14 cellular contexts compared by ENCODE assay signal in genomic region chr14:99612065-99612736, GRCh38. TPM values are rescaled to one million over a fixed set of nuclear protein-coding genes. Genes with fewer than 3 reads are reported as not detected.
DNase-seq lines count a peak whose midpoint lies in the region; ATAC-seq, FAIRE-seq and TF ChIP-seq lines count a peak whose summit lies in the region.
"Had no signal": no experiment of that assay in that cellular context is flagged by ENCODE, and none has a peak within 500 bp of the region (broad histone marks: within the 10 kb centered on the region; RNA-seq: fewer than 3 reads in every experiment).

No MANE protein-coding gene starts in this region.

- H3K36me3 ChIP-seq in HepG2 (replicated peaks in 1 of 2; ENCODE audit: control insufficient read depth in 1 of 2, insufficient read depth in 2 of 2, low read length in 2 of 2) (no peaks in the 10 kb centered on the region), right lobe of liver (no peaks in the 10 kb centered on the region), hepatocyte (replicated peaks; ENCODE audit: insufficient read depth, low read depth) (no peaks in the 10 kb centered on the region), ascending aorta (no peaks in the 10 kb centered on the region), uterus (no peaks in the 10 kb centered on the region)
- H3K36me3 ChIP-seq: thoracic aorta had no signal

- TF ChIP-seq POLR2A in HepG2 (IDR thresholded peaks at IDR 0.05; ENCODE audit: insufficient read depth in 1 of 2, low read depth in 2 of 2, low read length in 2 of 2) (no peak), right lobe of liver (IDR thresholded peaks at IDR 0.05) (no peak), uterus (IDR thresholded peaks at IDR 0.05) (no peak)

- H3K27me3 ChIP-seq in HepG2 (ENCODE audit: control insufficient read depth in 1 of 2, insufficient read depth in 2 of 2, low read length in 2 of 2): peaks cover 2 to 27% of the 10 kb centered on the region in 2 experiments; a peak in 2 of 5 replicates
- no peaks in the 10 kb centered on the region for H3K27me3 ChIP-seq in right lobe of liver
- H3K27me3 ChIP-seq in hepatocyte: no peaks in the 10 kb centered on the region
- H3K27me3 ChIP-seq in ascending aorta: no peaks in the 10 kb centered on the region
- H3K27me3 ChIP-seq in uterus: no peaks in the 10 kb centered on the region

- H2AFZ ChIP-seq in HepG2 (ENCODE audit: low read length): no peak overlapping the region
- no peak overlapping the region for H2AFZ ChIP-seq in hepatocyte

- no peak for TF ChIP-seq CTCF in HepG2 (CRISPR knock-in tag; IDR thresholded peaks at IDR 0.05)
- no peak for TF ChIP-seq CTCF in right lobe of liver (IDR thresholded peaks at IDR 0.05)
- no peak for TF ChIP-seq CTCF in RWPE1 (conservative IDR thresholded peaks at IDR 0.05; ENCODE audit: low read depth)
- TF ChIP-seq CTCF in hepatocyte (IDR thresholded peaks at IDR 0.05; ENCODE audit: poor library complexity): no peak
- TF ChIP-seq CTCF in ascending aorta (IDR thresholded peaks at IDR 0.05): no peak
- no peak for TF ChIP-seq CTCF in uterus (IDR thresholded peaks at IDR 0.05)

- TF ChIP-seq RAD21 in HepG2 (CRISPR knock-in tag; IDR thresholded peaks at IDR 0.05): no peak

- in situ Hi-C loops in HepG2 (cut with HindIII; ENCODE audit: extremely low pct_ligation_motif_present, low pct_unique_long_range_greater_than_20kb): no loop called here

- no peaks in the 10 kb centered on the region for H3K9me2 ChIP-seq in hepatocyte (replicated peaks; ENCODE audit: insufficient read depth)

- H3K9me3 ChIP-seq in HepG2 (ENCODE audit: low read length): no peaks in the 10 kb centered on the region
- no peaks in the 10 kb centered on the region for H3K9me3 ChIP-seq in right lobe of liver
- no peaks in the 10 kb centered on the region for H3K9me3 ChIP-seq in hepatocyte (ENCODE audit: low read depth)
- H3K9me3 ChIP-seq in ascending aorta: no peaks in the 10 kb centered on the region
- no peaks in the 10 kb centered on the region for H3K9me3 ChIP-seq in uterus
- H3K9me3 ChIP-seq: thoracic aorta had no signal

- CTCF ChIA-PET in HepG2 (lab: Yijun Ruan, JAX; ENCODE audit: low intra/inter-chr PET ratio, low total read pairs): no interaction called here
- CTCF ChIA-PET in RWPE1 (lab: Yijun Ruan, JAX): no interaction called here

- intact Hi-C loops in HepG2 (cut with micrococcal nuclease; ENCODE audit: unreplicated experiment) (no loop called here), right lobe of liver (cut with DNase I) (no loop called here), ascending aorta (cut with DNase I) (no loop called here), uterus (cut with DNase I; ENCODE audit: low total_unique reads) (no loop called here), left ventricle myocardium superior (cut with micrococcal nuclease) (loop anchor here (5.0 kb wide), 1 partner anchor 85 kb away; no protein-coding TSS in a partner anchor)

- BruUV-seq in HepG2 (replicated peaks; lab: Mats Ljungman, UMichigan): no TSS peak

- no peak overlapping the region for H3K9ac ChIP-seq in HepG2 (ENCODE audit: insufficient read depth, low read depth, low read length)

- WGBS in HepG2 (ENCODE audit: low lambda C conversion rate): 25% methylated on average over 11 of the region's 11 CpGs
- 72% methylated on average over 7 of the region's 11 CpGs for WGBS in right lobe of liver (ENCODE audit: insufficient coverage, low coverage, low lambda C conversion rate, missing lambda C conversion rate)
- 57% methylated on average over 11 of the region's 11 CpGs for WGBS in hepatocyte (ENCODE audit: low lambda C conversion rate, missing lambda C conversion rate)

- H3K79me2 ChIP-seq in HepG2 (ENCODE audit: insufficient read depth, low read length): no peaks in the 10 kb centered on the region
- H3K79me2 ChIP-seq in hepatocyte: no peaks in the 10 kb centered on the region

- H3K4me2 ChIP-seq in HepG2 (ENCODE audit: low read depth, low read length): peak overlapping the region; percentile 5; the same call in 1 of the 2 replicates
- H3K4me2 ChIP-seq in hepatocyte: peak overlapping the region; percentile 39

- DNase-seq in HepG2 (ENCODE audit: low spot score) (no peak), right lobe of liver (no peak), RWPE1 (ENCODE audit: low spot score) (no peak), hepatocyte (ENCODE audit: low spot score) (peak; percentile 40), ascending aorta (ENCODE audit: low spot score in 2 of 2) (no peak), amniotic stem cell (lab: John Stamatoyannopoulos, UW) (no peak), uterus (no peak), left ventricle myocardium superior (no peak)
- DNase-seq: activated naive CD4-positive, alpha-beta T cell treated with Interleukin-2 at 50 U/mL for 16 hours; Kasumi-1; naive thymus-derived CD8-positive, alpha-beta T cell; NCI-H2029 had no signal

- TF ChIP-seq EP300 in HepG2 (IDR thresholded peaks at IDR 0.05; ENCODE audit: low read depth in 2 of 2, low read length in 2 of 2) (no peak), HepG2 (CRISPR knock-in tag; IDR thresholded peaks at IDR 0.05; ENCODE audit: borderline replicate concordance) (no peak)

- no peak; the same call in 2 of the 3 replicates for ATAC-seq in HepG2
- ATAC-seq in right lobe of liver: no peak
- no peak for ATAC-seq in left ventricle myocardium superior
- ATAC-seq: naive thymus-derived CD8-positive, alpha-beta T cell had no signal

- POLR2A ChIA-PET in HepG2 (lab: Yijun Ruan, JAX) (no interaction called here), RWPE1 (lab: Yijun Ruan, JAX; ENCODE audit: low non-redundant PET) (no interaction called here)

- no peak overlapping the region for H3K4me3 ChIP-seq in HepG2 (replicated peaks in 1 of 3; ENCODE audit: insufficient read depth in 1 of 3, low read depth in 2 of 3, low read length in 3 of 3)
- H3K4me3 ChIP-seq in right lobe of liver: no peak overlapping the region
- H3K4me3 ChIP-seq in hepatocyte: no peak overlapping the region
- H3K4me3 ChIP-seq in ascending aorta: no peak overlapping the region
- no peak overlapping the region for H3K4me3 ChIP-seq in uterus
- H3K4me3 ChIP-seq: thoracic aorta had no signal

- no peak overlapping the region for H3K27ac ChIP-seq in HepG2 (ENCODE audit: extremely low read length, insufficient read depth, low read length)
- H3K27ac ChIP-seq in right lobe of liver: no peak overlapping the region
- peak overlapping the region; percentile 93 for H3K27ac ChIP-seq in RWPE1
- peak overlapping the region; percentile 49 for H3K27ac ChIP-seq in hepatocyte
- H3K27ac ChIP-seq in ascending aorta: no peak overlapping the region
- no peak overlapping the region for H3K27ac ChIP-seq in uterus
- H3K27ac ChIP-seq: HL-60, thoracic aorta had no signal

- FAIRE-seq in HepG2 (lab: Jason Lieb, UNC): no peak

- H3K4me1 ChIP-seq in HepG2 (ENCODE audit: insufficient read depth, low read length): peaks cover 39% of the 10 kb centered on the region
- H3K4me1 ChIP-seq in right lobe of liver: no peaks in the 10 kb centered on the region
- peaks cover 19% of the 10 kb centered on the region for H3K4me1 ChIP-seq in hepatocyte (ENCODE audit: insufficient read depth)
- no peaks in the 10 kb centered on the region for H3K4me1 ChIP-seq in ascending aorta
- no peaks in the 10 kb centered on the region for H3K4me1 ChIP-seq in uterus

- H4K20me1 ChIP-seq in HepG2 (ENCODE audit: insufficient read depth, low read length) (no peaks in the 10 kb centered on the region), hepatocyte (ENCODE audit: insufficient read depth, poor library complexity, severe bottlenecking) (no peaks in the 10 kb centered on the region)

RNA-seq across cellular contexts. Expression of gene CCDC85C, which starts 8.2 kb away (rescaled TPM):
- total RNA-seq in HepG2 (2016; rRNA removed; fragmentation: Illumina TruSeq; extraction: Trizol): 43.8 and 47.6 TPM in 2 replicates
- 4.3 and 4.6 TPM in 2 replicates for total RNA-seq in HepG2 (2016; cell fraction: cytosol; rRNA removed; fragmentation: Illumina TruSeq; extraction: Trizol; ENCODE audit: low read depth)
- 33.8 and 47.0 TPM in 2 replicates for total RNA-seq in HepG2 (2016; cell fraction: insoluble cytoplasmic fraction; rRNA removed; fragmentation: Illumina TruSeq; extraction: Trizol)
- total RNA-seq in HepG2 (2016; cell fraction: membrane; rRNA removed; fragmentation: Illumina TruSeq; extraction: Trizol): 30.8 and 30.9 TPM in 2 replicates
- 23.1 and 29.3 TPM in 2 replicates for total RNA-seq in HepG2 (2016; cell fraction: nucleus; rRNA removed; fragmentation: Illumina TruSeq; extraction: Trizol)
- polyA plus RNA-seq in HepG2 (2011; rRNA removed): 18.8 and 30.3 TPM in 2 replicates
- polyA plus RNA-seq in HepG2 (2011; cell fraction: cytosol; rRNA removed): 21.2 and 24.0 TPM in 2 replicates
- 30.3 and 32.6 TPM in 2 replicates for polyA plus RNA-seq in HepG2 (2011; cell fraction: nucleus; rRNA removed)
- 41.6 and 57.3 TPM in 2 replicates for polyA plus RNA-seq in HepG2 (2012)
- polyA plus RNA-seq in HepG2 (2016; cell fraction: cytosol; fragmentation: Illumina TruSeq; extraction: Trizol; ENCODE audit: low read depth): 4.1 and 4.6 TPM in 2 replicates
- 36.1 and 43.0 TPM in 2 replicates for polyA plus RNA-seq in HepG2 (2016; cell fraction: insoluble cytoplasmic fraction; fragmentation: Illumina TruSeq; extraction: Trizol; ENCODE audit: low read depth)
- polyA plus RNA-seq in HepG2 (2016; cell fraction: membrane; fragmentation: Illumina TruSeq; extraction: Trizol; ENCODE audit: low read depth): 18.9 and 20.2 TPM in 2 replicates
- 40.1 and 40.7 TPM in 2 replicates for polyA plus RNA-seq in HepG2 (2016; cell fraction: nucleus; fragmentation: Illumina TruSeq; extraction: Trizol; ENCODE audit: insufficient read depth, low read depth)
- polyA minus RNA-seq in HepG2 (2011; rRNA and poly(A)+ RNA removed; ENCODE audit: low replicate concordance): 44.2 and 114 TPM in 2 replicates
- 33.8 and 37.6 TPM in 2 replicates for polyA minus RNA-seq in HepG2 (2011; cell fraction: cytosol; rRNA and poly(A)+ RNA removed)
- 11.8 and 12.0 TPM in 2 replicates for polyA minus RNA-seq in HepG2 (2011; cell fraction: nucleus; rRNA and poly(A)+ RNA removed)
- 10 to 100 TPM; 13.6 to 32.8 (median 21.8) TPM for total RNA-seq in right lobe of liver
- 32.8 and 37.8 TPM in 2 replicates for total RNA-seq in hepatocyte
- polyA plus RNA-seq in hepatocyte: 33.8 and 47.2 TPM in 2 replicates
- 0.64 TPM for total RNA-seq in ascending aorta
- total RNA-seq in uterus: 10 to 100 TPM in 2 of 4 donors, 1 to 10 TPM in 1, under 1 TPM in 1; 0.88 to 56.3 (median 13.6) TPM
- 49.3 TPM for total RNA-seq in left ventricle myocardium superior

RNA-seq across cellular contexts. Expression of gene HHIPL1, which starts 32.7 kb away (rescaled TPM):
- total RNA-seq in HepG2 (2016; rRNA removed; fragmentation: Illumina TruSeq; extraction: Trizol) (not detected in 2 replicates), right lobe of liver (1 to 10 TPM in 1 of 6 experiments, under 1 TPM in 5; 0.43 to 1.4 (median 0.66) TPM), hepatocyte (0.64 and 0.83 TPM in 2 replicates), ascending aorta (11.9 TPM), uterus (1 to 10 TPM in 3 of 4 donors, under 1 TPM in 1; under 0.01 to 8.2 (median 3.0) TPM), left ventricle myocardium superior (1.5 TPM)
- total RNA-seq in HepG2 (2016; cell fraction: cytosol; rRNA removed; fragmentation: Illumina TruSeq; extraction: Trizol; ENCODE audit: low read depth): not detected in 2 replicates
- not detected in 2 replicates for total RNA-seq in HepG2 (2016; cell fraction: insoluble cytoplasmic fraction; rRNA removed; fragmentation: Illumina TruSeq; extraction: Trizol)
- total RNA-seq in HepG2 (2016; cell fraction: membrane; rRNA removed; fragmentation: Illumina TruSeq; extraction: Trizol): not detected in 2 replicates
- total RNA-seq in HepG2 (2016; cell fraction: nucleus; rRNA removed; fragmentation: Illumina TruSeq; extraction: Trizol): not detected in 2 replicates
- polyA plus RNA-seq in HepG2 (2011; rRNA removed) (0.01 TPM in 1 of 2 replicates, not detected in the other), hepatocyte (0.88 and 1.4 TPM in 2 replicates)
- polyA plus RNA-seq in HepG2 (2011; cell fraction: cytosol; rRNA removed): not detected in 2 replicates
- not detected in 2 replicates for polyA plus RNA-seq in HepG2 (2011; cell fraction: nucleus; rRNA removed)
- polyA plus RNA-seq in HepG2 (2012): 0.03 TPM in 1 of 2 replicates, not detected in the other
- polyA plus RNA-seq in HepG2 (2016; cell fraction: cytosol; fragmentation: Illumina TruSeq; extraction: Trizol; ENCODE audit: low read depth): not detected in 2 replicates
- not detected in 2 replicates for polyA plus RNA-seq in HepG2 (2016; cell fraction: insoluble cytoplasmic fraction; fragmentation: Illumina TruSeq; extraction: Trizol; ENCODE audit: low read depth)
- not detected in 2 replicates for polyA plus RNA-seq in HepG2 (2016; cell fraction: membrane; fragmentation: Illumina TruSeq; extraction: Trizol; ENCODE audit: low read depth)
- polyA plus RNA-seq in HepG2 (2016; cell fraction: nucleus; fragmentation: Illumina TruSeq; extraction: Trizol; ENCODE audit: insufficient read depth, low read depth): not detected in 2 replicates
- polyA minus RNA-seq in HepG2 (2011; rRNA and poly(A)+ RNA removed; ENCODE audit: low replicate concordance): not detected in 2 replicates
- polyA minus RNA-seq in HepG2 (2011; cell fraction: cytosol; rRNA and poly(A)+ RNA removed): not detected in 2 replicates
- 0.12 TPM in 1 of 2 replicates, not detected in the other for polyA minus RNA-seq in HepG2 (2011; cell fraction: nucleus; rRNA and poly(A)+ RNA removed)
- polyA plus RNA-seq: naive thymus-derived CD8-positive, alpha-beta T cell had no signal

Comparison
In these comparisons a context has a peak if more than half of its experiments do, and no peak if none do; other contexts are left out.
1. H3K27ac ChIP-seq: peak in RWPE1 (single experiment) and hepatocyte (single experiment); none in HepG2 (single experiment), right lobe of liver (0 of 3), ascending aorta (0 of 2) and uterus (0 of 2).